In the genomic region with DNA sequence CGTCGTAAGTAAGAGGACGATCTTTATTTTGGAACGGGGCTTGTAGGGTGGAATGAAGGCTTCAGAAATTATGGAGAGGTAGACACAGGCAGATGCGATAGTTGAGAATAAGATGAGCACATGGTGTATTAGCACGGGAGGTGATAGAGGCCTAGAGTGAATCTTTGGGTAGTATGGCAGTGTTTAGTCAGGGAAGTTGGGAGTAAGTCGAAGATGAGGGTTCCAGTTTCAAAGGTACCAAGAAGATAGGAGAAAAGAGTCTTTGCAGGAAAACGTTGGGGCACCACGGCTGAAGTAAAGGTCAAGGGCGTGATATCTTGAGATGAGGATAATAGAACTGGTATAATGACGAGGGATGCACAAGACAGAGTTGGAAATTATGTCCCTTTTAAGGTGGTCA, we compare ENCODE assay signal across 8 cellular contexts. TPM values are rescaled to one million over a fixed set of nuclear protein-coding genes. Genes with fewer than 3 reads are reported as not detected.
DNase-seq lines count a peak whose midpoint lies in the region; ATAC-seq and TF ChIP-seq lines count a peak whose summit lies in the region.

No MANE protein-coding gene starts in this region.

- 10 to 20% methylated on average over 9 to 11 of the region's 11 CpGs for WGBS in endodermal cell (ENCODE audit: insufficient coverage in 1 of 2, insufficient read length in 1 of 2), 2 experiments

- H3K9me3 ChIP-seq in endodermal cell (ENCODE audit: control insufficient read depth, low read length), result no peaks in the 10 kb centered on the region
- no peaks in the 10 kb centered on the region for H3K9me3 ChIP-seq in osteoblast (ENCODE audit: low read depth, low read length)

- H3K36me3 Mint-ChIP-seq in endodermal cell (ENCODE audit: low read depth), result peaks cover 26% of the 10 kb centered on the region

- peaks cover 55% of the 10 kb centered on the region for H3K79me2 ChIP-seq in osteoblast (ENCODE audit: insufficient read depth, low read length)

- H3K4me3 Mint-ChIP-seq in endodermal cell, result peak overlapping the region; percentile 98

- no peaks in the 10 kb centered on the region for H3K9me3 Mint-ChIP-seq in endodermal cell

- H3K27ac ChIP-seq in endodermal cell (ENCODE audit: low read depth, low read length), result no peak overlapping the region
- peak overlapping the region; percentile 97 for H3K27ac ChIP-seq in osteoblast (ENCODE audit: low read depth, low read length)

- TF ChIP-seq CTCF in endodermal cell (conservative IDR thresholded peaks at IDR 0.05) (no peak), osteoblast (IDR thresholded peaks at IDR 0.05; ENCODE audit: extremely low read depth, low read depth, low read length) (no peak)

- peaks cover 12% of the 10 kb centered on the region for H3K4me1 Mint-ChIP-seq in endodermal cell

- no peaks in the 10 kb centered on the region for H3K4me1 ChIP-seq in endodermal cell (ENCODE audit: control insufficient read depth, insufficient read depth, low read length)
- H3K4me1 ChIP-seq in osteoblast (ENCODE audit: insufficient read depth, low read length), result peaks cover 12% of the 10 kb centered on the region

- peak overlapping the region; percentile 99 for H3K4me2 ChIP-seq in osteoblast (ENCODE audit: insufficient read depth, low read length)

- H3K36me3 ChIP-seq in endodermal cell (ENCODE audit: control insufficient read depth, insufficient read depth, low read length) (peaks cover 33% of the 10 kb centered on the region), osteoblast (ENCODE audit: insufficient read depth, low read length) (peaks cover 19% of the 10 kb centered on the region)

- DNase-seq in EH (ENCODE audit: low read depth), result peak; percentile 15
- DNase-seq in NCI-H69 (lab: John Stamatoyannopoulos, UW), result peak; percentile 42
- DNase-seq in endodermal cell, result no peak
- peak; percentile 47 for DNase-seq in osteoblast (ENCODE audit: insufficient read length, low spot score, missing footprints)
- no peak for DNase-seq in NCI-H2227 treated with DMSO at 0.1 percent for 48 hours (lab: John Stamatoyannopoulos, UW)
- no peak for DNase-seq in DMS153 (lab: John Stamatoyannopoulos, UW)

- H3K9ac ChIP-seq in endodermal cell (ENCODE audit: extremely low read depth, low read length, poor library complexity, severe bottlenecking), result peak overlapping the region; percentile 83

- H3K27me3 ChIP-seq in endodermal cell (ENCODE audit: control insufficient read depth, insufficient read depth, low read length, poor library complexity, severe bottlenecking) (peaks cover 8% of the 10 kb centered on the region), osteoblast (ENCODE audit: insufficient read depth, low read length) (no peaks in the 10 kb centered on the region)

- peak overlapping the region; percentile 99 for H2AFZ ChIP-seq in osteoblast (ENCODE audit: low read length)

- peaks cover 6% of the 10 kb centered on the region for H4K20me1 ChIP-seq in osteoblast (ENCODE audit: insufficient read depth, low read length)

- H3K27ac Mint-ChIP-seq in endodermal cell, result peak overlapping the region; percentile 98

- ATAC-seq in HG02884 (IDR thresholded peaks at IDR 0.05; ENCODE audit: unreplicated experiment) (no peak), GM18861 (IDR thresholded peaks at IDR 0.05; ENCODE audit: unreplicated experiment) (no peak)

- peaks cover 4% of the 10 kb centered on the region for H3K27me3 Mint-ChIP-seq in endodermal cell (ENCODE audit: insufficient read depth)

- H3K4me3 ChIP-seq in endodermal cell (ENCODE audit: low read length) (peak overlapping the region; percentile 93), osteoblast (ENCODE audit: insufficient read depth, low read length) (peak overlapping the region; percentile 99)

RNA-seq across cellular contexts. Expression of a gene that starts 0.7 kb away (rescaled TPM):
- total RNA-seq in endodermal cell (10 to 100 TPM; 47.0 to 64.8 TPM), osteoblast (48.6 and 59.4 TPM in 2 replicates)
- 48.0 TPM for polyA plus RNA-seq in endodermal cell (2013, experiment 1 of 2)
- 43.1 TPM for polyA plus RNA-seq in endodermal cell (2013, experiment 2 of 2)

Comparison
In these comparisons a context has a peak if more than half of its experiments do, and no peak if none do; other contexts are left out.
1. DNase-seq: peak in EH (single experiment), NCI-H69 (single experiment) and osteoblast (single experiment); none in endodermal cell (single experiment), NCI-H2227 treated with DMSO at 0.1 percent for 48 hours (single experiment) and DMS153 (single experiment).